ENCODE assay signal across 14 cellular contexts in the genomic region with DNA sequence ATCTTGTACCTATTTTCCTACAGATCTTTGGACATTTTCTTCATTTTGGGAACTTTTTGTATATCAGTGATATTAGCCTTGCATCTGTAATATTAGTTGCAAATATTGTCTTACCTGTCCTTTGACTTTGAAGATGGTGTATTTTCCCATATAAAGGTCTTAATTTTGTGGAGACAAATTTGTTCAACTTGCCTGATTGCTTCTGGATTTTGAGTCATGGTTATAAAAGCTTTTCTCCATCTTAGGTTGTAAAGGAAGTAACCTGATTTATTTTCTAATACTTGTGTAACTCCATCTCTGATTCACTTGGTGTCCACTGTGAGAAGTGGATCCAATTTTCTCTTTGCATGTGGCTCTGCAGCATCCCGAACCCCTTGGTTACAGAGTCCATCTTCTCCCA.
DNase-seq lines count a peak whose midpoint lies in the region; ATAC-seq and TF ChIP-seq lines count a peak whose summit lies in the region.
"Had no signal": no experiment of that assay in that cellular context is flagged by ENCODE, and none has a peak within 500 bp of the region (broad histone marks: within the 10 kb centered on the region; RNA-seq: fewer than 3 reads in every experiment).

No MANE protein-coding gene starts in this region.

- peak overlapping the region; percentile 15 for H3K4me2 ChIP-seq in HCT116 (ENCODE audit: low read length)
- H3K4me2 ChIP-seq: GM23338 had no signal

- H3K36me3 ChIP-seq in HCT116 (ENCODE audit: control insufficient read depth in 1 of 2, insufficient read depth in 2 of 2, low read length in 2 of 2) (no peaks in the 10 kb centered on the region), RWPE2 (ENCODE audit: low read depth) (no peaks in the 10 kb centered on the region), tibial artery (no peaks in the 10 kb centered on the region)

- TF ChIP-seq CTCF in HCT116 (IDR thresholded peaks at IDR 0.05 in 2 of 3, conservative IDR thresholded peaks at IDR 0.05 in 1 of 3; ENCODE audit: borderline replicate concordance in 1 of 3, insufficient read depth in 1 of 3, low read depth in 2 of 3, low read length in 2 of 3) (no peak), RWPE2 (IDR thresholded peaks at IDR 0.05; ENCODE audit: poor library complexity, severe bottlenecking) (no peak), fibroblast of mammary gland (conservative IDR thresholded peaks at IDR 0.05; ENCODE audit: control insufficient read depth, insufficient read depth, low read depth, low read length) (no peak), tibial artery (IDR thresholded peaks at IDR 0.05) (no peak)

- POLR2A ChIA-PET in HCT116 (lab: Charles Lee) = no interaction called here

- no peaks in the 10 kb centered on the region for H3K27me3 ChIP-seq in HCT116 (ENCODE audit: insufficient read depth, low read length)
- no peaks in the 10 kb centered on the region for H3K27me3 ChIP-seq in RWPE2 (ENCODE audit: insufficient read depth, poor library complexity, severe bottlenecking)
- H3K27me3 ChIP-seq in tibial artery = no peaks in the 10 kb centered on the region

- H3K79me2 ChIP-seq in HCT116 (ENCODE audit: insufficient read depth, low read length) = no peaks in the 10 kb centered on the region

- H3K9me2 ChIP-seq in HCT116 (ENCODE audit: insufficient read depth) = no peaks in the 10 kb centered on the region

- no peak for TF ChIP-seq POLR2A in HCT116 (IDR thresholded peaks at IDR 0.05; ENCODE audit: borderline replicate concordance, extremely low read depth, insufficient read depth, insufficient read length)

- H3K9ac ChIP-seq in HCT116 (ENCODE audit: low read length) = no peak overlapping the region

- H4K20me1 ChIP-seq in HCT116 (ENCODE audit: insufficient read depth) = no peaks in the 10 kb centered on the region

- no TSS peak for BruUV-seq in HCT116 (replicated peaks; lab: Mats Ljungman, UMichigan)

- H3K9me3 ChIP-seq in HCT116 (ENCODE audit: control insufficient read depth in 1 of 2, insufficient read depth in 1 of 2, low read depth in 1 of 2, low read length in 2 of 2) (no peaks in the 10 kb centered on the region), RWPE2 (ENCODE audit: severe bottlenecking) (no peaks in the 10 kb centered on the region), tibial artery (no peaks in the 10 kb centered on the region)

- in situ Hi-C loops in KBM-7 (cut with MboI; ENCODE audit: low pct_unique_long_range_greater_than_20kb, low sequenced_read_pairs) = loop anchor here (25.0 kb wide), 1 partner anchor 199 kb away; a partner anchor contains a TSS

- RAD21 ChIA-PET in HCT116 (lab: Charles Lee; ENCODE audit: low non-redundant PET in 1 of 2, low total read pairs in 2 of 2, uncharacterized antibody in 2 of 2, unreplicated experiment in 2 of 2) = no interaction called here

- H3K4me3 ChIP-seq in HCT116 (replicated peaks in 1 of 2; ENCODE audit: low read depth in 1 of 2, low read length in 2 of 2) (no peak overlapping the region), RWPE2 (ENCODE audit: severe bottlenecking) (no peak overlapping the region), fibroblast of mammary gland (ENCODE audit: control insufficient read depth, low read depth, low read length) (no peak overlapping the region), tibial artery (no peak overlapping the region)
- H3K4me3 ChIP-seq: GM23338, K562 had no signal

- CTCF ChIA-PET in HCT116 (lab: Charles Lee) = no interaction called here

- no peak for DNase-seq in HCT116 (ENCODE audit: low read depth, low spot score)
- no peak for DNase-seq in RWPE2 (ENCODE audit: low spot score)
- DNase-seq in fibroblast of mammary gland (ENCODE audit: low read depth) = peak; percentile 33
- no peak for DNase-seq in tibial artery
- DNase-seq in KBM-7 = no peak
- DNase-seq in stimulated activated CD4-positive, alpha-beta T cell treated with anti-CD3 and anti-CD28 coated beads, Interleukin-4, amount 100 ng/mL, for 1 hour = no peak
- DNase-seq: CD4-positive, CD25-positive, alpha-beta regulatory T cell; NCI-H1436; NCI-H2171; NK-92 treated with Interleukin-12 subunit alpha and Interleukin-12 subunit beta, amount 100 ng/mL, for 24 hours had no signal

- H2AFZ ChIP-seq in HCT116 (ENCODE audit: low read depth, low read length, poor library complexity, severe bottlenecking) = no peak overlapping the region

- no peak for TF ChIP-seq RAD21 in HCT116 (IDR thresholded peaks at IDR 0.05; ENCODE audit: low read depth)

- peaks cover 4 to 32% of the 10 kb centered on the region in 2 experiments for H3K4me1 ChIP-seq in HCT116 (ENCODE audit: control insufficient read depth in 1 of 2, insufficient read depth in 2 of 2, low read length in 2 of 2)
- peaks cover 22% of the 10 kb centered on the region for H3K4me1 ChIP-seq in RWPE2 (ENCODE audit: insufficient read depth, poor library complexity, severe bottlenecking)
- peaks cover 0 to 50% (median 31%) of the 10 kb centered on the region in 4 donors for H3K4me1 ChIP-seq in tibial artery

- no peak for ATAC-seq in HCT116
- peak; percentile 19; the same call in 1 of the 3 replicates for ATAC-seq in RWPE2 (ENCODE audit: low read depth)
- ATAC-seq in HG03159 (IDR thresholded peaks at IDR 0.05; ENCODE audit: unreplicated experiment) = no peak
- ATAC-seq: GM23338, K562 had no signal

- H3K27ac ChIP-seq in HCT116 (ENCODE audit: low read depth, low read length) (no peak overlapping the region), RWPE2 (ENCODE audit: poor library complexity, severe bottlenecking) (peak overlapping the region; percentile 82), tibial artery (peak overlapping the region; percentile 36 to 72)
- H3K27ac ChIP-seq: HL-60 had no signal

- intact Hi-C loops in HCT116 (cut with micrococcal nuclease) (loop anchor here (10.0 kb wide), 1 partner anchor 327 kb away; a partner anchor contains a TSS), tibial artery (cut with DNase I; ENCODE audit: low total_unique reads) (loop anchor here (10.0 kb wide), 1 partner anchor 327 kb away; a partner anchor contains a TSS)

TF ChIP-seq in HCT116, 20 proteins besides CTCF, POLR2A, EP300 and RAD21 (continues in another document):
- TF ChIP-seq EZH2phosphoT487 (IDR thresholded peaks at IDR 0.05; ENCODE audit: borderline replicate concordance) (no peak), ZNF274 (IDR thresholded peaks at IDR 0.05; ENCODE audit: low read depth, low read length) (no peak), TCF7L2 (IDR thresholded peaks at IDR 0.05; ENCODE audit: borderline replicate concordance, extremely low read depth, insufficient read depth, insufficient read length) (no peak), YY1 (IDR thresholded peaks at IDR 0.05; ENCODE audit: extremely low read depth, insufficient replicate concordance, low read depth, low read length) (no peak), EGR1 (IDR thresholded peaks at IDR 0.05; ENCODE audit: low read depth) (no peak), ZFX (IDR thresholded peaks at IDR 0.05) (no peak), FOSL1 (IDR thresholded peaks at IDR 0.05; ENCODE audit: low read depth) (no peak), POLR2AphosphoS5 (IDR thresholded peaks at IDR 0.05; ENCODE audit: low read depth, low read length) (no peak), CEBPB (IDR thresholded peaks at IDR 0.05; ENCODE audit: low read depth) (no peak), JUND (IDR thresholded peaks at IDR 0.05) (no peak), SP1 (IDR thresholded peaks at IDR 0.05; ENCODE audit: low read depth) (no peak), SRF (IDR thresholded peaks at IDR 0.05; ENCODE audit: low read depth) (no peak)
- TF ChIP-seq, protein P1, sequence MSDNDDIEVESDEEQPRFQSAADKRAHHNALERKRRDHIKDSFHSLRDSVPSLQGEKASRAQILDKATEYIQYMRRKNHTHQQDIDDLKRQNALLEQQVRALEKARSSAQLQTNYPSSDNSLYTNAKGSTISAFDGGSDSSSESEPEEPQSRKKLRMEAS (IDR thresholded peaks at IDR 0.05) = no peak
- TF ChIP-seq, protein P2, sequence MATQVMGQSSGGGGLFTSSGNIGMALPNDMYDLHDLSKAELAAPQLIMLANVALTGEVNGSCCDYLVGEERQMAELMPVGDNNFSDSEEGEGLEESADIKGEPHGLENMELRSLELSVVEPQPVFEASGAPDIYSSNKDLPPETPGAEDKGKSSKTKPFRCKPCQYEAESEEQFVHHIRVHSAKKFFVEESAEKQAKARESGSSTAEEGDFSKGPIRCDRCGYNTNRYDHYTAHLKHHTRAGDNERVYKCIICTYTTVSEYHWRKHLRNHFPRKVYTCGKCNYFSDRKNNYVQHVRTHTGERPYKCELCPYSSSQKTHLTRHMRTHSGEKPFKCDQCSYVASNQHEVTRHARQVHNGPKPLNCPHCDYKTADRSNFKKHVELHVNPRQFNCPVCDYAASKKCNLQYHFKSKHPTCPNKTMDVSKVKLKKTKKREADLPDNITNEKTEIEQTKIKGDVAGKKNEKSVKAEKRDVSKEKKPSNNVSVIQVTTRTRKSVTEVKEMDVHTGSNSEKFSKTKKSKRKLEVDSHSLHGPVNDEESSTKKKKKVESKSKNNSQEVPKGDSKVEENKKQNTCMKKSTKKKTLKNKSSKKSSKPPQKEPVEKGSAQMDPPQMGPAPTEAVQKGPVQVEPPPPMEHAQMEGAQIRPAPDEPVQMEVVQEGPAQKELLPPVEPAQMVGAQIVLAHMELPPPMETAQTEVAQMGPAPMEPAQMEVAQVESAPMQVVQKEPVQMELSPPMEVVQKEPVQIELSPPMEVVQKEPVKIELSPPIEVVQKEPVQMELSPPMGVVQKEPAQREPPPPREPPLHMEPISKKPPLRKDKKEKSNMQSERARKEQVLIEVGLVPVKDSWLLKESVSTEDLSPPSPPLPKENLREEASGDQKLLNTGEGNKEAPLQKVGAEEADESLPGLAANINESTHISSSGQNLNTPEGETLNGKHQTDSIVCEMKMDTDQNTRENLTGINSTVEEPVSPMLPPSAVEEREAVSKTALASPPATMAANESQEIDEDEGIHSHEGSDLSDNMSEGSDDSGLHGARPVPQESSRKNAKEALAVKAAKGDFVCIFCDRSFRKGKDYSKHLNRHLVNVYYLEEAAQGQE (IDR thresholded peaks at IDR 0.05; ENCODE audit: low read depth) = no peak
- TF ChIP-seq, protein P3, sequence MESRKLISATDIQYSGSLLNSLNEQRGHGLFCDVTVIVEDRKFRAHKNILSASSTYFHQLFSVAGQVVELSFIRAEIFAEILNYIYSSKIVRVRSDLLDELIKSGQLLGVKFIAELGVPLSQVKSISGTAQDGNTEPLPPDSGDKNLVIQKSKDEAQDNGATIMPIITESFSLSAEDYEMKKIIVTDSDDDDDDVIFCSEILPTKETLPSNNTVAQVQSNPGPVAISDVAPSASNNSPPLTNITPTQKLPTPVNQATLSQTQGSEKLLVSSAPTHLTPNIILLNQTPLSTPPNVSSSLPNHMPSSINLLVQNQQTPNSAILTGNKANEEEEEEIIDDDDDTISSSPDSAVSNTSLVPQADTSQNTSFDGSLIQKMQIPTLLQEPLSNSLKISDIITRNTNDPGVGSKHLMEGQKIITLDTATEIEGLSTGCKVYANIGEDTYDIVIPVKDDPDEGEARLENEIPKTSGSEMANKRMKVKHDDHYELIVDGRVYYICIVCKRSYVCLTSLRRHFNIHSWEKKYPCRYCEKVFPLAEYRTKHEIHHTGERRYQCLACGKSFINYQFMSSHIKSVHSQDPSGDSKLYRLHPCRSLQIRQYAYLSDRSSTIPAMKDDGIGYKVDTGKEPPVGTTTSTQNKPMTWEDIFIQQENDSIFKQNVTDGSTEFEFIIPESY (IDR thresholded peaks at IDR 0.05; ENCODE audit: extremely low read depth, insufficient replicate concordance, low read length) = no peak
